8 cellular contexts compared by ENCODE assay signal in genomic region chr5:160008877-160009590, GRCh38. TPM values are rescaled to one million over a fixed set of nuclear protein-coding genes. Genes with fewer than 3 reads are reported as not detected.
DNase-seq lines count a peak whose midpoint lies in the region; ATAC-seq and TF ChIP-seq lines count a peak whose summit lies in the region.

TTC1 (plus strand) TSS chr5:160009139; CDS start chr5:160010529, 1,390 bp downstream.

- CTCF ChIA-PET in WTC11 (lab: Charles Lee) = interaction anchor here (0.5 to 3.1 kb wide), 6 partner anchors 13 to 493 kb away, joined by 3 to 31 read pairs (median 4); no protein-coding TSS in a partner anchor

- H3K9me3 Mint-ChIP-seq in WTC11 (no peaks in the 10 kb centered on the region), immature natural killer cell (no peaks in the 10 kb centered on the region)

- H3K4me3 Mint-ChIP-seq in WTC11 (peak within 1 kb of the TSS; percentile 100), immature natural killer cell (peak within 1 kb of the TSS; percentile 90 to 99 (median 95))

- H3K4me1 Mint-ChIP-seq in WTC11 = peaks cover 12% of the 10 kb centered on the region
- peaks cover 26 to 36% of the 10 kb centered on the region in 2 donors for H3K4me1 Mint-ChIP-seq in immature natural killer cell

- peaks cover 30% of the 10 kb centered on the region for H3K36me3 Mint-ChIP-seq in WTC11
- H3K36me3 Mint-ChIP-seq in immature natural killer cell = peaks cover 0 to 15% (median 0%) of the 10 kb centered on the region in 3 donors

- TF ChIP-seq CTCF in WTC11 (IDR thresholded peaks at IDR 0.05) = no peak

- DNase-seq in AG08395 (ENCODE audit: low spot score) (peak; percentile 97), NCI-H226 (peak; percentile 99), WTC11 (ENCODE audit: low spot score) (peak; percentile 90), immature natural killer cell (peak; percentile 89 to 93 (median 92)), smooth muscle cell of the brain vasculature (ENCODE audit: low read depth, low spot score) (peak; percentile 98)
- DNase-seq in central memory CD4-positive, alpha-beta T cell = peak; percentile 93

- H3K27me3 Mint-ChIP-seq in WTC11 (ENCODE audit: low read depth) = no peaks in the 10 kb centered on the region
- peaks cover 0 to 5% (median 0%) of the 10 kb centered on the region in 3 donors for H3K27me3 Mint-ChIP-seq in immature natural killer cell (ENCODE audit: low read depth in 3 of 3)

- H3K27ac Mint-ChIP-seq in WTC11 = peak within 1 kb of the TSS; percentile 99
- peak within 1 kb of the TSS; percentile 94 to 99 (median 97) for H3K27ac Mint-ChIP-seq in immature natural killer cell

- POLR2A ChIA-PET in WTC11 (lab: Charles Lee) = interaction anchor here (0.6 kb wide), 1 partner anchor 1420 kb away, joined by 3 read pairs; no protein-coding TSS in a partner anchor

- peak; percentile 99 for ATAC-seq in GM18909 (IDR thresholded peaks at IDR 0.05; ENCODE audit: poor library complexity, unreplicated experiment)
- peak; percentile 99 for ATAC-seq in HG03175 (IDR thresholded peaks at IDR 0.05; ENCODE audit: unreplicated experiment)
- ATAC-seq in WTC11 = peak; percentile 95

TF ChIP-seq in WTC11, 78 proteins besides CTCF, POLR2A, EP300 and RAD21:
- TF ChIP-seq SMAD3 (CRISPR knock-in tag; IDR thresholded peaks at IDR 0.05; ENCODE audit: borderline replicate concordance) (0 out of 2 replicates have a peak, but pooled peaks have one; percentile 35), USF2 (CRISPR knock-in tag; IDR thresholded peaks at IDR 0.05) (peak; percentile 80), KAT7 (CRISPR knock-in tag; IDR thresholded peaks at IDR 0.05; ENCODE audit: borderline replicate concordance) (no peak), ERG (CRISPR knock-in tag; IDR thresholded peaks at IDR 0.05) (no peak), ETV6 (CRISPR knock-in tag; IDR thresholded peaks at IDR 0.05) (peak; percentile 65; the same call in 1 of the 2 replicates), TEAD1 (CRISPR knock-in tag; IDR thresholded peaks at IDR 0.05) (no peak), SP1 (CRISPR knock-in tag; conservative IDR thresholded peaks at IDR 0.05) (peak; percentile 64), E2F4 (CRISPR knock-in tag; IDR thresholded peaks at IDR 0.05; ENCODE audit: borderline replicate concordance, low read depth) (no peak), FOXK1 (CRISPR knock-in tag; IDR thresholded peaks at IDR 0.05) (peak; percentile 80; the same call in 1 of the 2 replicates), RELA (CRISPR knock-in tag; IDR thresholded peaks at IDR 0.05; ENCODE audit: borderline replicate concordance) (no peak), HMGXB4 (CRISPR knock-in tag; IDR thresholded peaks at IDR 0.05) (no peak), USF1 (CRISPR knock-in tag; IDR thresholded peaks at IDR 0.05) (peak; percentile 65; the same call in 1 of the 2 replicates), ATF6 (CRISPR knock-in tag; IDR thresholded peaks at IDR 0.05) (no peak), GABPB1 (CRISPR knock-in tag; IDR thresholded peaks at IDR 0.05) (peak; percentile 50; the same call in 1 of the 2 replicates), CREM (CRISPR knock-in tag; IDR thresholded peaks at IDR 0.05) (peak; percentile 98), E2F5 (CRISPR knock-in tag; IDR thresholded peaks at IDR 0.05) (no peak), CREB1 (CRISPR knock-in tag; IDR thresholded peaks at IDR 0.05) (peak; percentile 58; the same call in 1 of the 2 replicates), ZBTB21 (CRISPR knock-in tag; IDR thresholded peaks at IDR 0.05; ENCODE audit: borderline replicate concordance) (0 out of 2 replicates have a peak, but pooled peaks have one; percentile 14), SOX15 (CRISPR knock-in tag; IDR thresholded peaks at IDR 0.05) (no peak), ZNF232 (CRISPR knock-in tag; IDR thresholded peaks at IDR 0.05) (peak; percentile 54; the same call in 1 of the 2 replicates), HMGA2 (CRISPR knock-in tag; IDR thresholded peaks at IDR 0.05) (peak; percentile 28; the same call in 1 of the 2 replicates)
TF ChIP-seq in WTC11: peak in this region for 12.

RNA-seq across cellular contexts. Expression of gene TTC1, which starts in this region (rescaled TPM):
- total RNA-seq in WTC11 (2021) = 46.4 to 48.3 TPM (median 47.4 TPM) in 3 replicates
- 100 to 1,000 TPM in 2 of 3 donors, 10 to 100 TPM in 1; 90.2 to 129 (median 104) TPM for polyA plus RNA-seq in immature natural killer cell

Comparison
In these comparisons a context has a peak if more than half of its experiments do, and no peak if none do; other contexts are left out.
1. Peak in every context shown above with its lines: DNase-seq and ATAC-seq.